In the genomic region with DNA sequence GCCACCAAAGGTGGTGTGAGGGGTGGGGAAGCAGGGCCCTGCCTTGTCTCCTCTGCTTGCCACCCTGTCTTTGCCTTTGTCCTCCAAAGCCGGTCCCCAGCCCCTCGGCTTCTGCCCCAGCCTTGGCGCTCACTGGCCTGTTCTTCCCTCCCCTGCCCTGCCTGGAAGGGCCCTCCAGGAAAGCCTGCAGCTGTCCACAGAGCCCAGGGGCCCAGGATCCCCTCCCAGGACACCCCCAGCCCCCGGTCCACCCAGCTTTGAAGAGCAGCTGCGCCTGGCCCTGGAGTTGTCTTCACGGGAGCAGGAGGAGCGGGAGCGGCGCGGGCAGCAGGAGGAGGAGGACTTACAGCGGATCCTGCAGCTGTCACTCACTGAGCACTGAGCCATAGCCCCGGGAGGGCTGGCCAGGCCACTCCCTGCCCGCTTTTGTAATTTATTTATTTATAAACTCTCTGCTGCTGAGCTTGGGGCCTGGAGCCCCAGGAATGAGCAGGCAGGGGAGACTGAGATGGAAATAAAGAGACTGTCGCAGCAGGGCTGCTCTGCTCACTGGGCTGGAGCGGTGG, we compare ENCODE assay signal across 8 cellular contexts. TPM values are rescaled to one million over a fixed set of nuclear protein-coding genes. Genes with fewer than 3 reads are reported as not detected.
DNase-seq lines count a peak whose midpoint lies in the region; ATAC-seq, FAIRE-seq and TF ChIP-seq lines count a peak whose summit lies in the region.

No MANE protein-coding gene starts in this region.

- no peak for FAIRE-seq in small intestine (lab: Jason Lieb, UNC)

- peaks cover under 1% of the 10 kb centered on the region for H3K9me3 Mint-ChIP-seq in Calu3 (ENCODE audit: low read depth, unreplicated experiment)

- H3K27ac ChIP-seq in ascending aorta (peak overlapping the region; percentile 25 to 72), small intestine (ENCODE audit: low read depth in 1 of 2, low read length in 1 of 2) (peak overlapping the region; percentile 74 to 83)

- H3K4me1 ChIP-seq in ascending aorta (peaks cover 9 to 18% of the 10 kb centered on the region in 2 donors), iPS-15b (ENCODE audit: control insufficient read depth, insufficient read depth, low read length) (no peaks in the 10 kb centered on the region), small intestine (ENCODE audit: control insufficient read depth in 2 of 2, insufficient read depth in 1 of 2, low read depth in 1 of 2, low read length in 1 of 2) (no peaks in the 10 kb centered on the region)

- BruUV-seq in Calu3 (replicated peaks; lab: Mats Ljungman, UMichigan): no TSS peak

- H3K27me3 Mint-ChIP-seq in Calu3 (ENCODE audit: unreplicated experiment): no peaks in the 10 kb centered on the region

- H3K4me3 ChIP-seq in ascending aorta (peak overlapping the region in 1 of 2 donors; percentile 97), iPS-15b (ENCODE audit: low read depth, low read length) (peak overlapping the region; percentile 68), small intestine (ENCODE audit: low read depth in 1 of 2, low read length in 2 of 2) (peak overlapping the region in 1 of 2 donors; percentile 93)

- 13 to 45% (median 36%) methylated on average over 15 of the region's 15 CpGs for WGBS in small intestine, 3 donors

- DNase-seq in Calu3: no peak
- peak; percentile 53 for DNase-seq in MV-4-11 (lab: John Stamatoyannopoulos, UW)
- peak in 1 of 2 donors; percentile 62 for DNase-seq in ascending aorta (ENCODE audit: low spot score in 2 of 2)
- DNase-seq in small intestine: peak; percentile 77

- H3K27ac Mint-ChIP-seq in Calu3 (ENCODE audit: unreplicated experiment): peak overlapping the region; percentile 87

- ATAC-seq in HG03095 (IDR thresholded peaks at IDR 0.05; ENCODE audit: unreplicated experiment) (no peak), GM19324 (IDR thresholded peaks at IDR 0.05; ENCODE audit: low FRiP score, unreplicated experiment) (no peak), HG02981 (IDR thresholded peaks at IDR 0.05; ENCODE audit: unreplicated experiment) (no peak)

- CTCF ChIA-PET in Calu3 (lab: Charles Lee): interaction anchor here (0.6 to 1.6 kb wide), 3 partner anchors 9 to 372 kb away, joined by 5 to 6 read pairs (median 5); no protein-coding TSS in a partner anchor

- TF ChIP-seq CTCF in Calu3 (IDR thresholded peaks at IDR 0.05; ENCODE audit: unreplicated experiment): no peak
- TF ChIP-seq CTCF in ascending aorta (IDR thresholded peaks at IDR 0.05): no peak

- H3K36me3 ChIP-seq in ascending aorta: peaks cover 31 to 33% of the 10 kb centered on the region in 2 donors
- peaks cover 19% of the 10 kb centered on the region for H3K36me3 ChIP-seq in iPS-15b (ENCODE audit: control insufficient read depth, insufficient read depth, low read length)
- H3K36me3 ChIP-seq in small intestine (ENCODE audit: control insufficient read depth in 2 of 2, insufficient read depth in 2 of 2, low read length in 2 of 2): peaks cover 0 to 2% of the 10 kb centered on the region in 2 donors

- intact Hi-C loops in Calu3 (cut with micrococcal nuclease; ENCODE audit: unreplicated experiment) (loop anchor here (5.0 kb wide), 1 partner anchor 155 kb away; no protein-coding TSS in a partner anchor), ascending aorta (cut with DNase I) (loop anchor here (2.0 kb wide), 1 partner anchor 13 kb away; a partner anchor contains a TSS)

- H3K9ac ChIP-seq in iPS-15b (ENCODE audit: low read depth, low read length): peak overlapping the region; percentile 79

- H3K27me3 ChIP-seq in ascending aorta (no peaks in the 10 kb centered on the region), iPS-15b (ENCODE audit: control insufficient read depth, insufficient read depth, low read length) (peaks cover 3% of the 10 kb centered on the region), small intestine (ENCODE audit: control insufficient read depth in 2 of 2, insufficient read depth in 2 of 2, low read length in 2 of 2) (no peaks in the 10 kb centered on the region)

- H3K4me3 Mint-ChIP-seq in Calu3 (ENCODE audit: low read depth, unreplicated experiment): peak overlapping the region; percentile 70

- H3K4me1 Mint-ChIP-seq in Calu3 (ENCODE audit: low read depth, unreplicated experiment): peaks cover 10% of the 10 kb centered on the region

- peaks cover 70% of the 10 kb centered on the region for H3K36me3 Mint-ChIP-seq in Calu3 (ENCODE audit: insufficient read depth, unreplicated experiment)

- no peaks in the 10 kb centered on the region for H3K9me3 ChIP-seq in ascending aorta
- H3K9me3 ChIP-seq in iPS-15b (ENCODE audit: control insufficient read depth, insufficient read depth, low read length): no peaks in the 10 kb centered on the region
- no peaks in the 10 kb centered on the region for H3K9me3 ChIP-seq in small intestine (ENCODE audit: control insufficient read depth, low read depth)

RNA-seq across cellular contexts. Expression of a gene that starts 1.3 kb away (rescaled TPM):
- total RNA-seq in Calu3 (2022) (73.0 and 84.3 TPM in 2 replicates), ascending aorta (30.9 TPM)
- 10 to 100 TPM; 27.5 to 55.2 (median 29.7) TPM for polyA plus RNA-seq in small intestine

RNA-seq across cellular contexts. Expression of a gene that starts 12.9 kb away (rescaled TPM):
- total RNA-seq in Calu3 (2022) (50.8 and 58.5 TPM in 2 replicates), ascending aorta (54.7 TPM)
- polyA plus RNA-seq in small intestine: 10 to 100 TPM in 2 of 3 donors, 1 to 10 TPM in 1; 7.8 to 24.1 (median 16.2) TPM

RNA-seq across cellular contexts. Expression of a gene that starts 35.8 kb away (rescaled TPM):
- 69.8 and 71.3 TPM in 2 replicates for total RNA-seq in Calu3 (2022)
- total RNA-seq in ascending aorta: 65.3 TPM
- 100 to 1,000 TPM in 2 of 3 donors, 10 to 100 TPM in 1; 97.4 to 153 (median 106) TPM for polyA plus RNA-seq in small intestine

RNA-seq across cellular contexts. Expression of a gene that starts 51.3 kb away (rescaled TPM):
- total RNA-seq in Calu3 (2022): 95.1 and 119 TPM in 2 replicates
- total RNA-seq in ascending aorta: 107 TPM
- 100 to 1,000 TPM; 153 to 492 (median 467) TPM for polyA plus RNA-seq in small intestine
